In the genomic region with DNA sequence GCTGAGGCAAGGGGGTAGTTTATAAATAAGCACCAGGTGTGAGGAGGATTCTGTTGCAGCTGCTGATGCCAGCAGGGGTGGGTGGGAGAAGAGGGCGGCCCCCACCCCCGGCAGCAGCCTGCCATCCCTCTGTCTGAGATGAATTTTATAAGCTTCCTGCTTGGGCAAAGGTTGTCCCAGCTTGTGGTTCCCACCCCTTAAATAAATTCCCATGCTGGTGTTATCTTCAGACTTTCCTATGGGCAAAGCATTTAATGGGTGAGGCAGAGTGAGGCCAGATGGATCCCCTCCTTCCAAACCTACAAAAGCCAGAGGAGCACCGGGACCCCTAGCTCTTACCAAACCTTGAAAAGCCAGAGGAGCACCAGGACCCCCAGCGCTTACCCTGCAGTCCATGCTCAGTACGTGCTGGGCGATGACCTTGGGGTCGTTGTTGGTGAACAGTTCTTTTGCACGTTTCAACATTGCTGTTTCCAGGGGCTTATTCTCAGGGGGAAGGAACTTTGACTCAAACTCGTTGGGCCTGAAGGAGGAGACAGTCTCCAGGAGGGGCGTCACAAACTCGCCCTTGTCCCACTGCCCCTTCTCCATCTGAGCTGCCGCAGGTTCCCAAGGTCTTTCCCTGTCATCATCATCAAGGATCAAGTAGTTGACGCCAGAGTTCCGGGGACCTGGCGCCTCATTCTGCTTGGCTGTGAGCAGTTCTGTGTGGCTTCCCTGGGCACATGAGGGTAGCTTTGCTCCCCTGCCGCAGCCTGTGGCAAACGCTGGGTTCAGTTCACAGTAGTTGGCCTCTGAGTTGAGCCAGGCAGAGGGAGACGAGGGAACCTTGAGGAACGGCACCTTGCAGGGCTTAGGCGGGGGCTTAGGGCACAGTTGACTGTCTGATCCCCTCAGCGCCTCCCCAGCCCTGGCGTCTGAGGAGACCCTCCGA, we compare ENCODE assay signal across 19 cellular contexts.
DNase-seq lines count a peak whose midpoint lies in the region; TF ChIP-seq lines count a peak whose summit lies in the region.
"Had no signal": no experiment of that assay in that cellular context is flagged by ENCODE, and none has a peak within 500 bp of the region (broad histone marks: within the 10 kb centered on the region; RNA-seq: fewer than 3 reads in every experiment).

No MANE protein-coding gene starts in this region.

- H3K4me3 Mint-ChIP-seq in HFFc6 = no peak overlapping the region
- H3K4me3 Mint-ChIP-seq: activated CD4-positive, alpha-beta T cell treated with anti-CD3 and anti-CD28 coated beads, Interleukin-2, amount 10 ng/mL, durations not matched to agents 24 days and 14 days; memory B cell; stimulated activated naive CD8-positive, alpha-beta T cell treated with anti-CD3 and anti-CD28 coated beads, Interleukin-15, amount 100 ng/mL, for 72 hours had no signal

- H3K4me1 ChIP-seq in spleen = peaks cover 0 to 3% (median 0%) of the 10 kb centered on the region in 6 donors

- H3K36me3 ChIP-seq in spleen = peaks cover 0 to 77% (median 21%) of the 10 kb centered on the region in 6 donors
- H3K36me3 ChIP-seq: HAP-1 had no signal

- no peaks in the 10 kb centered on the region for H3K9me3 Mint-ChIP-seq in HFFc6
- H3K9me3 Mint-ChIP-seq: activated CD4-positive, alpha-beta T cell treated with anti-CD3 and anti-CD28 coated beads, Interleukin-2, amount 10 ng/mL, durations not matched to agents 24 days and 14 days; memory B cell; stimulated activated naive CD8-positive, alpha-beta T cell treated with anti-CD3 and anti-CD28 coated beads, Interleukin-15, amount 100 ng/mL, for 72 hours had no signal

- DNase-seq in HFFc6 (no peak), RWPE1 (ENCODE audit: low spot score) (no peak), mesenteric fat pad (ENCODE audit: low spot score) (peak; percentile 78), spleen (peak; percentile 62), activated gamma-delta T cell treated with Interleukin-2 at 50 U/mL for 16 hours (no peak), NCI-H526 (lab: John Stamatoyannopoulos, UW) (no peak), HCEC 1CT (no peak)
- DNase-seq: activated CD4-positive, alpha-beta T cell treated with anti-CD3 and anti-CD28 coated beads, Interleukin-2, amount 10 ng/mL, durations not matched to agents 24 days and 14 days; activated CD8-positive, alpha-beta memory T cell treated with anti-CD3 and anti-CD28 coated beads, Interleukin-2, amount 50 U/mL, for 4 hours; activated naive CD4-positive, alpha-beta T cell; Caco-2; heart right ventricle; NCI-H1092 treated with DMSO at 0.1 percent for 48 hours; NCI-H774; stimulated activated CD4-positive, alpha-beta T cell treated with anti-CD3 and anti-CD28 coated beads, Interleukin-2, amount 100 ng/mL, for 24 hours; stimulated activated naive CD8-positive, alpha-beta T cell treated with anti-CD3 and anti-CD28 coated beads, Interleukin-15, amount 100 ng/mL, for 72 hours; SW 1271 had no signal

- H3K4me3 ChIP-seq in spleen = no peak overlapping the region
- H3K4me3 ChIP-seq: HAP-1, heart right ventricle had no signal

- TF ChIP-seq CTCF in HFFc6 (IDR thresholded peaks at IDR 0.05) = no peak
- no peak for TF ChIP-seq CTCF in RWPE1 (conservative IDR thresholded peaks at IDR 0.05; ENCODE audit: low read depth)
- no peak for TF ChIP-seq CTCF in spleen (IDR thresholded peaks at IDR 0.05 in 8 of 11, conservative IDR thresholded peaks at IDR 0.05 in 3 of 11)

- H3K9me3 ChIP-seq in spleen = no peaks in the 10 kb centered on the region
- H3K9me3 ChIP-seq: Caco-2, HAP-1, heart right ventricle had no signal

- peaks cover 27% of the 10 kb centered on the region for H3K36me3 Mint-ChIP-seq in HFFc6 (ENCODE audit: low read depth)

- H3K27ac Mint-ChIP-seq in HFFc6 = 0 out of 2 replicates have a peak overlapping the region, but pooled peaks have one; percentile 7
- H3K27ac Mint-ChIP-seq: activated CD4-positive, alpha-beta T cell treated with anti-CD3 and anti-CD28 coated beads, Interleukin-2, amount 10 ng/mL, durations not matched to agents 24 days and 14 days; memory B cell; stimulated activated naive CD8-positive, alpha-beta T cell treated with anti-CD3 and anti-CD28 coated beads, Interleukin-15, amount 100 ng/mL, for 72 hours had no signal

- POLR2A ChIA-PET in RWPE1 (lab: Yijun Ruan, JAX; ENCODE audit: low non-redundant PET) = no interaction called here

- peaks cover 61% of the 10 kb centered on the region for H3K4me1 Mint-ChIP-seq in HFFc6 (ENCODE audit: low read depth)
- H3K4me1 Mint-ChIP-seq: activated CD4-positive, alpha-beta T cell treated with anti-CD3 and anti-CD28 coated beads, Interleukin-2, amount 10 ng/mL, durations not matched to agents 24 days and 14 days; memory B cell; stimulated activated naive CD8-positive, alpha-beta T cell treated with anti-CD3 and anti-CD28 coated beads, Interleukin-15, amount 100 ng/mL, for 72 hours had no signal

- CTCF ChIA-PET in RWPE1 (lab: Yijun Ruan, JAX) = interaction anchor here (0.6 kb wide), 1 partner anchor 145 kb away, joined by 3 read pairs; no protein-coding TSS in a partner anchor

- no peaks in the 10 kb centered on the region for H3K27me3 ChIP-seq in spleen (replicated peaks in 1 of 7)
- H3K27me3 ChIP-seq: heart right ventricle had no signal

- intact Hi-C loops in spleen (cut with DNase I; ENCODE audit: low total_unique reads) = no loop called here

- 93 to 98% (median 93%) methylated on average over 19 to 23 of the region's 23 CpGs for WGBS in spleen, 5 donors

- peaks cover 3% of the 10 kb centered on the region; the same call in 1 of the 2 replicates for H3K27me3 Mint-ChIP-seq in HFFc6 (ENCODE audit: insufficient read depth)
- H3K27me3 Mint-ChIP-seq: activated CD4-positive, alpha-beta T cell treated with anti-CD3 and anti-CD28 coated beads, Interleukin-2, amount 10 ng/mL, durations not matched to agents 24 days and 14 days; memory B cell; stimulated activated naive CD8-positive, alpha-beta T cell treated with anti-CD3 and anti-CD28 coated beads, Interleukin-15, amount 100 ng/mL, for 72 hours had no signal

- no peak for TF ChIP-seq POLR2A in spleen (IDR thresholded peaks at IDR 0.05)

- H3K27ac ChIP-seq in RWPE1 = peak overlapping the region; percentile 86
- no peak overlapping the region for H3K27ac ChIP-seq in spleen

Comparison
In these comparisons a context has a peak if more than half of its experiments do, and no peak if none do; other contexts are left out.
1. DNase-seq: peak in mesenteric fat pad (single experiment) and spleen (single experiment); none in HFFc6 (single experiment), RWPE1 (single experiment), activated gamma-delta T cell treated with Interleukin-2 at 50 U/mL for 16 hours (single experiment), NCI-H526 (0 of 2) and HCEC 1CT (single experiment).